In the genomic region with DNA sequence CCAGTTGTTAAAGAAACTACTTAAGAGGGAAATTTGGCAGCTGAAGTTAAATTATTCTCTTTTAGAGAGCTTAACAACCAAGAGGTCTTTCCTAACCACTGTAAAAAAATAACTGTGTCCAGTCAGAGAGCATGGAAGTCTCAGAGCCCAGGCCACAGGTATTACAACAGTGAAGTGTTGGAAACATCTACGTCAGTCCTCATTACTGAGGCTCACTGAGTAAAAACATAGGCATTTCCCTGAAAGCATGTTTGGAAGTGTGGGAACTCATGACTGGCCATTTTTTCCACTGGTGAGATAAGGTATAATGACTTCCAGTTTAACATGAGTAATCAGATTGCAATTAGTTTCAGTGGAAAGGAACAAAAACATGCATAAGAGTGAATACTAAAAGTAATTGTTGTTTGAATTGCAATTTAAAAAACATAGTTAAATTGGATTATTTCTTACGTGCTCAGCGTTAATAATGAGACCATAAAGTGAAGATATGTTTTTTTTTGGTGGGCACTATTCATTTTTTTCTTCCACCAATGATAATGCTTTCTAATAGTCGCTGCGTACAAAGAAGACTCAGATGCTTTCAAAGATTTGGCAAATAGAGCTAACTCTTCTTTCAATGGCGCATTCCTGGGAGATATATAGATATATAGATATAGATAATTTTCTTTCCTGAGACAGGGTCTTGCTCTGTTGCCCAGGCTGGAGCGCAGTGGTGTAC, we compare ENCODE assay signal across 8 cellular contexts.
A peak's percentile ranks its signal among the peaks of the same experiment; 100 is the strongest.
DNase-seq lines count a peak whose midpoint lies in the region; ATAC-seq and TF ChIP-seq lines count a peak whose summit lies in the region.
"Had no signal": no experiment of that assay in that cellular context is flagged by ENCODE, and none has a peak within 500 bp of the region (broad histone marks: within the 10 kb centered on the region; RNA-seq: fewer than 3 reads in every experiment).

No MANE protein-coding gene starts in this region.

- H3K27ac ChIP-seq in breast epithelium (peak overlapping the region; percentile 58 to 78), left lung (peak overlapping the region; percentile 63 to 91), vagina (peak overlapping the region; percentile 68)

- H3K4me3 ChIP-seq in breast epithelium (no peak overlapping the region), left lung (no peak overlapping the region), vagina (no peak overlapping the region)

- intact Hi-C loops in breast epithelium (cut with DNase I; ENCODE audit: low total_unique reads), result no loop called here
- intact Hi-C loops in left lung (cut with DNase I), result no loop called here
- intact Hi-C loops in vagina (cut with DNase I), result loop anchor here (10.0 kb wide), 1 partner anchor 92 kb away; no protein-coding TSS in a partner anchor

- H3K36me3 ChIP-seq in breast epithelium (no peaks in the 10 kb centered on the region), left lung (no peaks in the 10 kb centered on the region), vagina (no peaks in the 10 kb centered on the region)

- no peaks in the 10 kb centered on the region for H3K4me1 ChIP-seq in breast epithelium
- peaks cover 0 to 15% of the 10 kb centered on the region in 2 donors for H3K4me1 ChIP-seq in left lung
- peaks cover 13% of the 10 kb centered on the region for H3K4me1 ChIP-seq in vagina

- TF ChIP-seq POLR2A in breast epithelium (IDR thresholded peaks at IDR 0.05), result no peak
- no peak for TF ChIP-seq POLR2A in vagina (IDR thresholded peaks at IDR 0.05)

- H3K9me3 ChIP-seq in breast epithelium (no peaks in the 10 kb centered on the region), left lung (no peaks in the 10 kb centered on the region), vagina (no peaks in the 10 kb centered on the region)

- ATAC-seq in left lung, result peak; percentile 90

- TF ChIP-seq CTCF in breast epithelium (IDR thresholded peaks at IDR 0.05), result no peak
- TF ChIP-seq CTCF in left lung (IDR thresholded peaks at IDR 0.05), result no peak
- TF ChIP-seq CTCF in vagina (IDR thresholded peaks at IDR 0.05), result no peak

- DNase-seq in LoVo (ENCODE audit: low spot score), result peak; percentile 14
- peak in 1 of 2 donors; percentile 36 for DNase-seq in breast epithelium (ENCODE audit: low spot score in 2 of 2)
- peak in 1 of 2 donors; percentile 48 for DNase-seq in left lung
- DNase-seq in vagina (ENCODE audit: extremely low spot score in 2 of 2), result no peak
- no peak for DNase-seq in NCI-H2107 treated with DMSO at 0.1 percent for 48 hours (lab: John Stamatoyannopoulos, UW; ENCODE audit: unreplicated experiment)
- no peak for DNase-seq in NCI-H69 (lab: John Stamatoyannopoulos, UW)
- DNase-seq in NCI-H82 treated with DMSO at 0.1 percent for 48 hours (lab: John Stamatoyannopoulos, UW; ENCODE audit: unreplicated experiment), result no peak
- DNase-seq: SHP77 treated with DMSO at 0.1 percent for 48 hours had no signal

- H3K27me3 ChIP-seq in breast epithelium, result no peaks in the 10 kb centered on the region
- H3K27me3 ChIP-seq in left lung, result no peaks in the 10 kb centered on the region
- no peaks in the 10 kb centered on the region for H3K27me3 ChIP-seq in vagina
